18 cellular contexts compared by ENCODE assay signal in genomic region chr7:110881731-110882130, GRCh38.
DNase-seq lines count a peak whose midpoint lies in the region; ATAC-seq and TF ChIP-seq lines count a peak whose summit lies in the region.
"Had no signal": no experiment of that assay in that cellular context is flagged by ENCODE, and none has a peak within 500 bp of the region (broad histone marks: within the 10 kb centered on the region; RNA-seq: fewer than 3 reads in every experiment).

No MANE protein-coding gene starts in this region.

- DNase-seq in activated naive CD8-positive, alpha-beta T cell treated with anti-CD3 and anti-CD28 coated beads, Interleukin-2, amount 10 ng/mL, durations not matched to agents 7 days and 5 days, result no peak
- no peak for DNase-seq in activated naive CD8-positive, alpha-beta T cell treated with anti-CD3 and anti-CD28 coated beads, Interleukin-2, amount 50 U/mL, for 24 hours
- peak; percentile 1 for DNase-seq in LHCN-M2 (ENCODE audit: low read depth)
- peak; percentile 53 for DNase-seq in fibroblast of mammary gland (ENCODE audit: low read depth)
- peak; percentile 42 for DNase-seq in skeletal muscle cell (ENCODE audit: low read depth)
- DNase-seq in body of pancreas, result no peak
- DNase-seq in NCI-H510A treated with DMSO at 0.1 percent for 48 hours (lab: John Stamatoyannopoulos, UW), result no peak
- DNase-seq: AML-193; Calu3; CD4-positive, alpha-beta T cell; DMS79 treated with DMSO at 0.1 percent for 48 hours; GF-D8; HCEC 1CT had no signal

- H3K36me3 ChIP-seq in body of pancreas (replicated peaks in 1 of 2; ENCODE audit: insufficient read depth in 1 of 2, low read depth in 2 of 2), result no peaks in the 10 kb centered on the region

- H3K27ac Mint-ChIP-seq in activated naive CD8-positive, alpha-beta T cell treated with anti-CD3 and anti-CD28 coated beads, Interleukin-2, amount 10 ng/mL, durations not matched to agents 7 days and 5 days, result peak overlapping the region; percentile 2
- H3K27ac Mint-ChIP-seq in activated naive CD8-positive, alpha-beta T cell treated with anti-CD3 and anti-CD28 coated beads, Interleukin-2, amount 50 U/mL, for 24 hours, result no peak overlapping the region
- H3K27ac Mint-ChIP-seq: CD4-positive, alpha-beta T cell; GM23338 had no signal

- no peak for ATAC-seq in activated naive CD8-positive, alpha-beta T cell treated with anti-CD3 and anti-CD28 coated beads, Interleukin-2, amount 10 ng/mL, durations not matched to agents 7 days and 5 days (ENCODE audit: low read depth)
- no peak for ATAC-seq in activated naive CD8-positive, alpha-beta T cell treated with anti-CD3 and anti-CD28 coated beads, Interleukin-2, amount 50 U/mL, for 24 hours
- no peak for ATAC-seq in body of pancreas
- ATAC-seq: A549, GM23338 had no signal

- no peak for TF ChIP-seq POLR2A in body of pancreas (IDR thresholded peaks at IDR 0.05)

- peaks cover 4% of the 10 kb centered on the region for H3K9me3 Mint-ChIP-seq in activated naive CD8-positive, alpha-beta T cell treated with anti-CD3 and anti-CD28 coated beads, Interleukin-2, amount 10 ng/mL, durations not matched to agents 7 days and 5 days
- no peaks in the 10 kb centered on the region for H3K9me3 Mint-ChIP-seq in activated naive CD8-positive, alpha-beta T cell treated with anti-CD3 and anti-CD28 coated beads, Interleukin-2, amount 50 U/mL, for 24 hours
- H3K9me3 Mint-ChIP-seq: CD4-positive, alpha-beta T cell; GM23338 had no signal

- TF ChIP-seq CTCF in fibroblast of mammary gland (conservative IDR thresholded peaks at IDR 0.05; ENCODE audit: control insufficient read depth, insufficient read depth, low read depth, low read length) (no peak), body of pancreas (IDR thresholded peaks at IDR 0.05) (no peak)

- H3K36me3 Mint-ChIP-seq in activated naive CD8-positive, alpha-beta T cell treated with anti-CD3 and anti-CD28 coated beads, Interleukin-2, amount 10 ng/mL, durations not matched to agents 7 days and 5 days, result peaks cover 10% of the 10 kb centered on the region
- no peaks in the 10 kb centered on the region for H3K36me3 Mint-ChIP-seq in activated naive CD8-positive, alpha-beta T cell treated with anti-CD3 and anti-CD28 coated beads, Interleukin-2, amount 50 U/mL, for 24 hours (ENCODE audit: low read depth)

- POLR2A ChIA-PET in activated naive CD8-positive, alpha-beta T cell treated with anti-CD3 and anti-CD28 coated beads, Interleukin-2, amount 10 ng/mL, durations not matched to agents 7 days and 5 days (lab: Charles Lee), result no interaction called here

- H3K4me1 ChIP-seq in body of pancreas, result no peaks in the 10 kb centered on the region
- H3K4me1 ChIP-seq: A549 had no signal

- no peaks in the 10 kb centered on the region for H3K27me3 ChIP-seq in body of pancreas

- WGBS in body of pancreas, 2 donors, result 82 to 83% methylated on average over 2 of the region's 2 CpGs

- H3K4me1 Mint-ChIP-seq in activated naive CD8-positive, alpha-beta T cell treated with anti-CD3 and anti-CD28 coated beads, Interleukin-2, amount 10 ng/mL, durations not matched to agents 7 days and 5 days, result peaks cover 7% of the 10 kb centered on the region
- H3K4me1 Mint-ChIP-seq in activated naive CD8-positive, alpha-beta T cell treated with anti-CD3 and anti-CD28 coated beads, Interleukin-2, amount 50 U/mL, for 24 hours, result peaks cover 2% of the 10 kb centered on the region
- H3K4me1 Mint-ChIP-seq: GM23338 had no signal

- H3K4me3 ChIP-seq in fibroblast of mammary gland (ENCODE audit: control insufficient read depth, low read depth, low read length) (no peak overlapping the region), skeletal muscle cell (ENCODE audit: low read depth, low read length) (no peak overlapping the region), body of pancreas (no peak overlapping the region)
- H3K4me3 ChIP-seq: A549, GM23338 had no signal

- H3K27me3 Mint-ChIP-seq in activated naive CD8-positive, alpha-beta T cell treated with anti-CD3 and anti-CD28 coated beads, Interleukin-2, amount 10 ng/mL, durations not matched to agents 7 days and 5 days, result no peaks in the 10 kb centered on the region
- no peaks in the 10 kb centered on the region for H3K27me3 Mint-ChIP-seq in activated naive CD8-positive, alpha-beta T cell treated with anti-CD3 and anti-CD28 coated beads, Interleukin-2, amount 50 U/mL, for 24 hours
- H3K27me3 Mint-ChIP-seq: CD4-positive, alpha-beta T cell had no signal

- no peak overlapping the region for H3K4me3 Mint-ChIP-seq in activated naive CD8-positive, alpha-beta T cell treated with anti-CD3 and anti-CD28 coated beads, Interleukin-2, amount 10 ng/mL, durations not matched to agents 7 days and 5 days
- H3K4me3 Mint-ChIP-seq in activated naive CD8-positive, alpha-beta T cell treated with anti-CD3 and anti-CD28 coated beads, Interleukin-2, amount 50 U/mL, for 24 hours, result no peak overlapping the region
- H3K4me3 Mint-ChIP-seq: CD4-positive, alpha-beta T cell; GM23338 had no signal

- intact Hi-C loops in body of pancreas (cut with DNase I), result no loop called here

- H3K27ac ChIP-seq in body of pancreas, result no peak overlapping the region
- H3K27ac ChIP-seq: 22Rv1, A549, C4-2B, HL-60 had no signal

- no peaks in the 10 kb centered on the region for H3K9me3 ChIP-seq in body of pancreas
- H3K9me3 ChIP-seq: A549 had no signal

Comparison
In these comparisons a context has a peak if more than half of its experiments do, and no peak if none do; other contexts are left out.
1. DNase-seq: peak in LHCN-M2 (single experiment), fibroblast of mammary gland (single experiment) and skeletal muscle cell (single experiment); none in activated naive CD8-positive, alpha-beta T cell treated with anti-CD3 and anti-CD28 coated beads, Interleukin-2, amount 10 ng/mL, durations not matched to agents 7 days and 5 days (single experiment), activated naive CD8-positive, alpha-beta T cell treated with anti-CD3 and anti-CD28 coated beads, Interleukin-2, amount 50 U/mL, for 24 hours (single experiment), body of pancreas (0 of 4) and NCI-H510A treated with DMSO at 0.1 percent for 48 hours (single experiment).